Comparison of ENCODE assay signal across 1 cellular context in genomic region chr6:110813338-110813737, GRCh38.
TF ChIP-seq lines count a peak whose summit lies in the region.

No MANE protein-coding gene starts in this region.

TF ChIP-seq in HCT116, 20 proteins besides CTCF, POLR2A, EP300 and RAD21 (continued from another document):
- TF ChIP-seq POLR2AphosphoS5 (IDR thresholded peaks at IDR 0.05; ENCODE audit: low read depth, low read length) (no peak), ZNF274 (IDR thresholded peaks at IDR 0.05; ENCODE audit: low read depth, low read length) (no peak), EGR1 (IDR thresholded peaks at IDR 0.05; ENCODE audit: low read depth) (no peak)
